Comparison of ENCODE assay signal across 27 cellular contexts in the genomic region with DNA sequence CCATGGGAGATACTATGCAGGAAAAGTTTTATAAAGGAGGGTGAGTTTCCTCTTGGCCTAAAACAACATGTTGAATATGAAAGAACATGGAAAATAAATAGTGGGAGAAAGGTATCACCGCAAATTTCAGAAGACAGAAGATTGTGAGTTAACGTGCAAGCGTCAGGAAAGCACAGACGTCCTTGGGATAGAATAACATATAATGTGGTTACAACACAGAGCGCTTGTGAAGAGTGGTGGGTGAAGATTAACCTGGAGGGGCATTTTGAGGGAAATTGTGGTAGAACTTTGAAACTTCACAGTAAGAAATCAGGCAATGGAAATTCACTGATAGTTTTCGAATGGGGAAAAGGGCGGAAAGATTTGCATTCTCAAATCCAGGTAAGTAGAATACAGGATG.
"Had no signal": no experiment of that assay in that cellular context is flagged by ENCODE, and none has a peak within 500 bp of the region (broad histone marks: within the 10 kb centered on the region; RNA-seq: fewer than 3 reads in every experiment).

No MANE protein-coding gene starts in this region.

- H3K27ac ChIP-seq: stomach, suprapubic skin, testis, thoracic aorta, thyroid gland, tibial artery, tibial nerve, transverse colon, upper lobe of left lung, upper lobe of right lung, uterus, vagina had no signal

- FAIRE-seq: urothelium cell line had no signal

- H3K9me3 ChIP-seq: stomach, suprapubic skin, testis, thoracic aorta, thyroid gland, tibial artery, tibial nerve, transverse colon, upper lobe of left lung, upper lobe of right lung, uterus, vagina had no signal

- H3K27me3 ChIP-seq: stomach, suprapubic skin, testis, thyroid gland, tibial artery, tibial nerve, transverse colon, upper lobe of left lung, upper lobe of right lung, uterus, vagina had no signal

- ATAC-seq: stimulated activated effector memory CD8-positive, alpha-beta T cell treated with anti-CD3 and anti-CD28 coated beads, Interleukin-12 subunit alpha, Interleukin-12 subunit beta, amount 100 ng/mL, for 72 hours; stimulated activated memory B cell treated with anti-CD40 and anti-IgM and Interleukin-4, amounts not matched to agents 10 μg/mL and 1 μg/mL and 100 μg/mL, for 72 hours; stimulated activated naive B cell treated with anti-CD40 and anti-IgM and Interleukin-4, amounts not matched to agents 10 μg/mL and 1 μg/mL and 100 μg/mL, for 72 hours; stimulated activated naive CD8-positive, alpha-beta T cell treated with anti-CD3 and anti-CD28 coated beads, Interleukin-15, amount 100 ng/mL, for 72 hours; stimulated activated naive CD8-positive, alpha-beta T cell treated with anti-CD3 and anti-CD28 coated beads, Interleukin-15, Interleukin-2, amounts not matched to agents 100 U/mL and 50 U/mL, for 24 hours; upper lobe of right lung had no signal

- H3K4me1 ChIP-seq: suprapubic skin, testis, thyroid gland, tibial artery, transverse colon, upper lobe of left lung, upper lobe of right lung, uterus, vagina had no signal

- DNase-seq: stimulated activated CD4-positive, alpha-beta T cell treated with anti-CD3 and anti-CD28 coated beads, Interleukin-2, amount 100 ng/mL, for 48 hours; stimulated activated CD4-positive, alpha-beta T cell treated with anti-CD3 and anti-CD28 coated beads, Interleukin-4, amount 100 ng/mL, for 1 hour; stimulated activated CD4-positive, alpha-beta T cell treated with anti-CD3 and anti-CD28 coated beads, Interleukin-4, amount 100 ng/mL, for 24 hours; stimulated activated CD4-positive, alpha-beta T cell treated with anti-CD3 and anti-CD28 coated beads, Interleukin-4, amount 100 ng/mL, for 4 hours; stimulated activated CD8-positive, alpha-beta memory T cell treated with anti-CD3 and anti-CD28 coated beads, Interleukin-4, amount 100 ng/mL, for 48 hours; stimulated activated naive B cell treated with anti-CD40 and anti-IgM and Interleukin-4, amounts not matched to agents 10 μg/mL and 1 μg/mL and 100 μg/mL, for 72 hours; stimulated activated naive CD4-positive, alpha-beta T cell; stimulated activated naive CD4-positive, alpha-beta T cell treated with Interleukin-2 at 50 U/mL for 16 hours; stimulated activated naive CD8-positive, alpha-beta T cell treated with anti-CD3 and anti-CD28 coated beads, Interleukin-15, amount 100 ng/mL, for 72 hours; stimulated activated naive CD8-positive, alpha-beta T cell treated with anti-CD3 and anti-CD28 coated beads, Interleukin-15, Interleukin-2, amounts not matched to agents 100 U/mL and 50 U/mL, for 24 hours; stomach; substantia nigra; testis; thyroid gland; tibial artery; transverse colon; trophoblast cell; upper lobe of left lung; upper lobe of right lung; uterus had no signal

- H3K36me3 ChIP-seq: stomach, suprapubic skin, thoracic aorta, thyroid gland, tibial artery, tibial nerve, transverse colon, upper lobe of left lung, upper lobe of right lung, uterus, vagina had no signal

- H3K4me3 ChIP-seq: stomach, suprapubic skin, testis, thoracic aorta, thyroid gland, tibial artery, tibial nerve, transverse colon, upper lobe of left lung, upper lobe of right lung, uterus, vagina had no signal
